ENCODE assay signal across 9 cellular contexts in the genomic region with DNA sequence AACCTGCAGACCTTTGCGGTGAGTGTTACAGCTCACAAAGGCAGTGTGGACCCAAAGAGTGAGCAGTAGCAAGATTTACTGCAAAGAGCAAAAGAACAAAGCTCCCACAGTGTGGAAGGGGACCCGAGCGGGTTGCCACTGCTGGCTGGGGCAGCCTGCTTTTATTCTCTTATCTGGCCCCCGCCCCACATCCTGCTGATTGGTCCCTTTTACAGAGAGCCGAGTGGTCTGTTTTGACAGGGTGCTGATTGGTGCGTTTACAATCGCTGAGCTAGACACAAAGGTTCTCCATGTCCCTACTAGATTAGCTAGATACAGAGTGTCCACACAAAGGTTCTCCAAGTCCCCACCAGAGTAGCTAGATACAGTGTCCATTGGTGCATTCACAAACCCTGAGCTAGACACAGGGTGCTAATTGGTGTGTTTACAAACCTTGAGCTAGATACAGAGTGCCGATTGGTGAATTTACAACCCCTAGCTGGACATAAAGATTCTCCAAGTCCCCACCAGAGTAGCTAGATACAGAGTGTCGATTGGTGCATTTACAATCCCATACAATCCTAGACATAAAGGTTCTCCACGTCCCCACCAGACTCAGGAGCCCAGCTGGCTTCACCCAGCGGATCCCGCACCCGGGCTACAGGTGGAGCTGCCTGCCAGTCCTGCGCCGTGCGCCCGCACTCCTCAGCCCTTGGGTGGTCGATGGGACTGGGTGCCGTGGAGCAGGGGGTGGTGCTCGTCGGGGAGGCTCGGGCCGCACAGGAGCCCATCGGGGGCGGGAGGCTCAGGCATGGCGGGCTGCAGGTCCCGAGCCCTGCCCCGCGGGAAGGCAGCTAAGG. TPM values are rescaled to one million over a fixed set of nuclear protein-coding genes. Genes with fewer than 3 reads are reported as not detected.
"Had no signal": no experiment of that assay in that cellular context is flagged by ENCODE, and none has a peak within 500 bp of the region (broad histone marks: within the 10 kb centered on the region; RNA-seq: fewer than 3 reads in every experiment).

No MANE protein-coding gene starts in this region.

RNA-seq across cellular contexts. Expression of a gene that starts 19.5 kb away (rescaled TPM):
- total RNA-seq: kidney epithelial cell, left ventricle myocardium inferior, mononuclear cell, natural killer cell, psoas muscle, subcutaneous adipose tissue, suprapubic skin, upper lobe of right lung had no signal
- polyA plus RNA-seq: immature natural killer cell had no signal
